Comparison of ENCODE assay signal across 25 cellular contexts in the genomic region with DNA sequence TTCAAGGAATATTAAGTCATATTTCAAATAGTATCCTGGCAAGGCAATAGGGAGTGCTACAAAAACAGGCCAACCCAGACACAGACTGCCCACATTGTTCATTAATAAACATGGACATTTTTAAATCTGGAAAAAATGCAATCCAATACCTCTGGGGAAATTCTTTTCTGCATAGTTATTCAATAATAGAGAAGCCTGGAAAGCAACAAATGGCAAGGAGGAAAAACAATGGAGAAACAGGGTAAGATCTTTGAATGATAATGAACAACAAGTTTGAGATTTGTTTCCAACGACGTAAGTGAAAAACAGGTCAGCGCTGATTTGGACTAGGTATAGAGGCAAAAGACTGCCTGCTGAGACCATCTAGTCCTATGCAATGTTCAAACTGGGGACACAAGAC.
"Had no signal": no experiment of that assay in that cellular context is flagged by ENCODE, and none has a peak within 500 bp of the region (broad histone marks: within the 10 kb centered on the region; RNA-seq: fewer than 3 reads in every experiment).

No MANE protein-coding gene starts in this region.

- H3K4me1 ChIP-seq: esophagus squamous epithelium, left lung, neural progenitor cell, psoas muscle, tibial nerve, vagina had no signal

- H3K27me3 ChIP-seq: esophagus squamous epithelium, left lung, neural progenitor cell, sigmoid colon, tibial nerve, vagina had no signal

- H3K9me3 ChIP-seq: esophagus squamous epithelium, left lung, mucosa of descending colon, psoas muscle, sigmoid colon, thoracic aorta, tibial nerve, vagina had no signal

- H3K4me3 Mint-ChIP-seq: mesothelial cell of epicardium; naive thymus-derived CD4-positive, alpha-beta T cell; nephron; neural progenitor cell; stimulated activated naive B cell treated with anti-CD40 and anti-IgM and Interleukin-4, amounts not matched to agents 10 μg/mL and 1 μg/mL and 100 μg/mL, for 72 hours; stimulated activated naive CD8-positive, alpha-beta T cell treated with anti-CD3 and anti-CD28 coated beads, Interleukin-15, Interleukin-2, amounts not matched to agents 100 ng/mL and 50 ng/mL, for 24 hours had no signal

- H3K36me3 Mint-ChIP-seq: mesothelial cell of epicardium; naive thymus-derived CD4-positive, alpha-beta T cell; neural progenitor cell; stimulated activated naive B cell treated with anti-CD40 and anti-IgM and Interleukin-4, amounts not matched to agents 10 μg/mL and 1 μg/mL and 100 μg/mL, for 72 hours had no signal

- DNase-seq: dermis blood vessel endothelial cell; effector memory CD4-positive, alpha-beta T cell; esophagus squamous epithelium; left cardiac atrium; left lung; mucosa of descending colon; naive thymus-derived CD4-positive, alpha-beta T cell; psoas muscle; right cardiac atrium; sigmoid colon; stimulated activated CD4-positive, alpha-beta T cell treated with anti-CD3 and anti-CD28 coated beads, Interleukin-15, amount 100 ng/mL, for 24 hours; stimulated activated CD4-positive, alpha-beta T cell treated with anti-CD3 and anti-CD28 coated beads, Interleukin-2, amount 100 ng/mL, for 48 hours; stimulated activated naive B cell treated with anti-CD40 and anti-IgM and Interleukin-4, amounts not matched to agents 10 μg/mL and 1 μg/mL and 100 μg/mL, for 72 hours had no signal

- H3K9ac ChIP-seq: neural progenitor cell had no signal

- H3K4me3 ChIP-seq: coronary artery, esophagus squamous epithelium, left lung, mucosa of descending colon, neural progenitor cell, psoas muscle, sigmoid colon, skin epidermis, thoracic aorta, tibial nerve, vagina had no signal

- H3K4me1 Mint-ChIP-seq: neural progenitor cell; stimulated activated naive B cell treated with anti-CD40 and anti-IgM and Interleukin-4, amounts not matched to agents 10 μg/mL and 1 μg/mL and 100 μg/mL, for 72 hours had no signal

- H2AFZ ChIP-seq: neural progenitor cell had no signal

- FAIRE-seq: endothelial cell of umbilical vein, frontal cortex, keratinocyte had no signal

- H3K36me3 ChIP-seq: esophagus squamous epithelium, left lung, neural progenitor cell, sigmoid colon, thoracic aorta, tibial nerve, vagina had no signal

- H3K9me3 Mint-ChIP-seq: mesothelial cell of epicardium; nephron; neural progenitor cell; stimulated activated naive B cell treated with anti-CD40 and anti-IgM and Interleukin-4, amounts not matched to agents 10 μg/mL and 1 μg/mL and 100 μg/mL, for 72 hours; stimulated activated naive CD8-positive, alpha-beta T cell treated with anti-CD3 and anti-CD28 coated beads, Interleukin-15, Interleukin-2, amounts not matched to agents 100 ng/mL and 50 ng/mL, for 24 hours had no signal

- H3K27ac Mint-ChIP-seq: mesothelial cell of epicardium; naive thymus-derived CD4-positive, alpha-beta T cell; nephron; neural progenitor cell; stimulated activated naive B cell treated with anti-CD40 and anti-IgM and Interleukin-4, amounts not matched to agents 10 μg/mL and 1 μg/mL and 100 μg/mL, for 72 hours; stimulated activated naive CD8-positive, alpha-beta T cell treated with anti-CD3 and anti-CD28 coated beads, Interleukin-15, Interleukin-2, amounts not matched to agents 100 ng/mL and 50 ng/mL, for 24 hours had no signal

- H3K27ac ChIP-seq: coronary artery, esophagus squamous epithelium, left lung, neural progenitor cell, psoas muscle, sigmoid colon, skin epidermis, thoracic aorta, tibial nerve, vagina had no signal

- H3K4me2 ChIP-seq: neural progenitor cell had no signal
